In genomic region chr13:40776681-40777165, GRCh38 we compare ENCODE assay signal across 8 cellular contexts. TPM values are rescaled to one million over a fixed set of nuclear protein-coding genes. Genes with fewer than 3 reads are reported as not detected.
A peak's percentile ranks its signal among the peaks of the same experiment; 100 is the strongest.
DNase-seq lines count a peak whose midpoint lies in the region; ATAC-seq, FAIRE-seq and TF ChIP-seq lines count a peak whose summit lies in the region.

No MANE protein-coding gene starts in this region.

- no peaks in the 10 kb centered on the region for H3K27me3 ChIP-seq in keratinocyte (ENCODE audit: control insufficient read depth, extremely low read depth, insufficient read depth, low read length)

- FAIRE-seq in RCC 7860 (lab: Jason Lieb, UNC), result no peak
- peak; percentile 41 for FAIRE-seq in keratinocyte (lab: Jason Lieb, UNC)

- H3K4me1 ChIP-seq in keratinocyte (ENCODE audit: control insufficient read depth, extremely low read depth, insufficient read depth, low read length), result peaks cover 14% of the 10 kb centered on the region

- H3K27ac Mint-ChIP-seq in activated T-helper 1 cell treated with anti-CD3 and anti-CD28 coated beads, Interleukin-12 subunit alpha, Interleukin-12 subunit beta, Interleukin-2, Interleukin-4 antibody, amounts not matched to agents 30 ng/mL and 10 ng/mL and 1 ng/mL, durations not matched to agents 14 hours and 24 hours and 36 hours, result peak overlapping the region; percentile 99

- H3K4me3 ChIP-seq in keratinocyte (ENCODE audit: control insufficient read depth in 2 of 3, extremely low read depth in 1 of 3, insufficient read depth in 2 of 3, low read depth in 1 of 3, low read length in 3 of 3), result peak overlapping the region in 1 of 3 experiments; percentile 45

- peak overlapping the region; percentile 76 for H3K4me3 Mint-ChIP-seq in activated T-helper 1 cell treated with anti-CD3 and anti-CD28 coated beads, Interleukin-12 subunit alpha, Interleukin-12 subunit beta, Interleukin-2, Interleukin-4 antibody, amounts not matched to agents 30 ng/mL and 10 ng/mL and 1 ng/mL, durations not matched to agents 14 hours and 24 hours and 36 hours

- H3K79me2 ChIP-seq in keratinocyte (ENCODE audit: control insufficient read depth, insufficient read depth, low read length), result no peaks in the 10 kb centered on the region

- no peak for TF ChIP-seq CTCF in keratinocyte (optimal IDR thresholded peaks at IDR 0.05 in 1 of 3, IDR thresholded peaks at IDR 0.05 in 1 of 3, conservative IDR thresholded peaks at IDR 0.05 in 1 of 3; ENCODE audit: extremely low read depth in 1 of 3, insufficient read depth in 2 of 3, low read length in 3 of 3)

- H3K36me3 Mint-ChIP-seq in activated T-helper 1 cell treated with anti-CD3 and anti-CD28 coated beads, Interleukin-12 subunit alpha, Interleukin-12 subunit beta, Interleukin-2, Interleukin-4 antibody, amounts not matched to agents 30 ng/mL and 10 ng/mL and 1 ng/mL, durations not matched to agents 14 hours and 24 hours and 36 hours (ENCODE audit: low read depth), result no peaks in the 10 kb centered on the region

- H3K27ac ChIP-seq in keratinocyte (ENCODE audit: control insufficient read depth, insufficient read depth, low read length), result no peak overlapping the region

- H3K27me3 Mint-ChIP-seq in activated T-helper 1 cell treated with anti-CD3 and anti-CD28 coated beads, Interleukin-12 subunit alpha, Interleukin-12 subunit beta, Interleukin-2, Interleukin-4 antibody, amounts not matched to agents 30 ng/mL and 10 ng/mL and 1 ng/mL, durations not matched to agents 14 hours and 24 hours and 36 hours (ENCODE audit: insufficient read depth), result no peaks in the 10 kb centered on the region

- H3K4me2 ChIP-seq in keratinocyte (ENCODE audit: control insufficient read depth, extremely low read depth, insufficient read depth, low read depth, low read length), result peak overlapping the region; percentile 61

- peak; percentile 29 for DNase-seq in RCC 7860 (ENCODE audit: low spot score)
- peak; percentile 73 for DNase-seq in activated T-helper 1 cell treated with anti-CD3 and anti-CD28 coated beads, Interleukin-12 subunit alpha, Interleukin-12 subunit beta, Interleukin-2, Interleukin-4 antibody, amounts not matched to agents 30 ng/mL and 10 ng/mL and 1 ng/mL, durations not matched to agents 14 hours and 24 hours and 36 hours (ENCODE audit: low spot score)
- DNase-seq in keratinocyte (ENCODE audit: low read depth, low spot score), result peak; percentile 41
- DNase-seq in stimulated activated naive CD4-positive, alpha-beta T cell (lab: John Stamatoyannopoulos, UW), result peak; percentile 40 to 78 (median 68)
- DNase-seq in cerebellum (ENCODE audit: low spot score), result no peak
- DNase-seq in NCI-H1105 (lab: John Stamatoyannopoulos, UW), result no peak

- intact Hi-C loops in activated T-helper 1 cell treated with anti-CD3 and anti-CD28 coated beads, Interleukin-12 subunit alpha, Interleukin-12 subunit beta, Interleukin-2, Interleukin-4 antibody, amounts not matched to agents 30 ng/mL and 10 ng/mL and 1 ng/mL, durations not matched to agents 14 hours and 24 hours and 36 hours (cut with micrococcal nuclease), result loop anchor here (1.0 to 10.0 kb wide), 10 partner anchors 10 to 1682 kb away; no protein-coding TSS in a partner anchor

- peaks cover 33% of the 10 kb centered on the region for H3K4me1 Mint-ChIP-seq in activated T-helper 1 cell treated with anti-CD3 and anti-CD28 coated beads, Interleukin-12 subunit alpha, Interleukin-12 subunit beta, Interleukin-2, Interleukin-4 antibody, amounts not matched to agents 30 ng/mL and 10 ng/mL and 1 ng/mL, durations not matched to agents 14 hours and 24 hours and 36 hours (ENCODE audit: low read depth)

- peak overlapping the region; percentile 72 for H2AFZ ChIP-seq in keratinocyte (ENCODE audit: control insufficient read depth, low read length)

- no peaks in the 10 kb centered on the region for H4K20me1 ChIP-seq in keratinocyte (ENCODE audit: control insufficient read depth, extremely low read depth, insufficient read depth, low read length)

- H3K9me3 Mint-ChIP-seq in activated T-helper 1 cell treated with anti-CD3 and anti-CD28 coated beads, Interleukin-12 subunit alpha, Interleukin-12 subunit beta, Interleukin-2, Interleukin-4 antibody, amounts not matched to agents 30 ng/mL and 10 ng/mL and 1 ng/mL, durations not matched to agents 14 hours and 24 hours and 36 hours, result no peaks in the 10 kb centered on the region

- no peaks in the 10 kb centered on the region for H3K9me3 ChIP-seq in keratinocyte (ENCODE audit: control insufficient read depth, low read depth, low read length)

- H3K9me1 ChIP-seq in keratinocyte (ENCODE audit: control insufficient read depth, extremely low read depth, insufficient read depth, low read length), result no peaks in the 10 kb centered on the region

- no peaks in the 10 kb centered on the region for H3K36me3 ChIP-seq in keratinocyte (ENCODE audit: control insufficient read depth in 2 of 2, extremely low read depth in 1 of 2, insufficient read depth in 2 of 2, low read length in 2 of 2)

- ATAC-seq in GM18502 (IDR thresholded peaks at IDR 0.05; ENCODE audit: poor library complexity, unreplicated experiment) (peak; percentile 67), HG02884 (IDR thresholded peaks at IDR 0.05; ENCODE audit: unreplicated experiment) (peak; percentile 41)

- H3K9ac ChIP-seq in keratinocyte (ENCODE audit: control insufficient read depth, extremely low read depth, insufficient read depth, low read length), result no peak overlapping the region

- dilution Hi-C loops in keratinocyte (cut with MboI; ENCODE audit: extremely low pct_ligation_motif_present, low sequenced_read_pairs), result no loop called here

RNA-seq across cellular contexts. Expression of gene MRPS31, which starts 5.7 kb away (rescaled TPM):
- 41.6 and 42.6 TPM in 2 replicates for total RNA-seq in activated T-helper 1 cell treated with anti-CD3 and anti-CD28 coated beads, Interleukin-12 subunit alpha, Interleukin-12 subunit beta, Interleukin-2, Interleukin-4 antibody, amounts not matched to agents 30 ng/mL and 10 ng/mL and 1 ng/mL, durations not matched to agents 14 hours and 24 hours and 36 hours
- 15.3 to 27.2 TPM (median 19.4 TPM) in 3 replicates for polyA plus RNA-seq in keratinocyte
- 19.7 TPM for polyA plus RNA-seq in keratinocyte (2011; ENCODE audit: low read depth)
- polyA plus RNA-seq in keratinocyte (2011; cell fraction: cytosol; rRNA removed), result 14.3 and 22.0 TPM in 2 replicates
- 19.8 and 29.4 TPM in 2 replicates for polyA plus RNA-seq in keratinocyte (2011; cell fraction: nucleus; rRNA removed)
- polyA plus RNA-seq in keratinocyte (2012; ENCODE audit: low replicate concordance), result 14.0 and 15.1 TPM in 2 replicates
- 0.66 to 11.1 TPM (median 4.6 TPM) in 3 replicates for polyA minus RNA-seq in keratinocyte
- polyA minus RNA-seq in keratinocyte (2011; cell fraction: cytosol; rRNA and poly(A)+ RNA removed), result 4.8 TPM
- polyA minus RNA-seq in keratinocyte (2011; cell fraction: nucleus; rRNA and poly(A)+ RNA removed), result 5.9 and 7.1 TPM in 2 replicates
- 29.7 TPM for total RNA-seq in cerebellum

RNA-seq across cellular contexts. Expression of gene SLC25A15, which starts 12.7 kb away (rescaled TPM):
- 19.0 and 20.0 TPM in 2 replicates for total RNA-seq in activated T-helper 1 cell treated with anti-CD3 and anti-CD28 coated beads, Interleukin-12 subunit alpha, Interleukin-12 subunit beta, Interleukin-2, Interleukin-4 antibody, amounts not matched to agents 30 ng/mL and 10 ng/mL and 1 ng/mL, durations not matched to agents 14 hours and 24 hours and 36 hours
- polyA plus RNA-seq in keratinocyte, result 8.7 to 13.1 TPM (median 11.1 TPM) in 3 replicates
- 4.6 TPM for polyA plus RNA-seq in keratinocyte (2011; ENCODE audit: low read depth)
- 9.0 and 11.3 TPM in 2 replicates for polyA plus RNA-seq in keratinocyte (2011; cell fraction: cytosol; rRNA removed)
- polyA plus RNA-seq in keratinocyte (2011; cell fraction: nucleus; rRNA removed), result 4.8 and 6.2 TPM in 2 replicates
- 5.1 and 10.9 TPM in 2 replicates for polyA plus RNA-seq in keratinocyte (2012; ENCODE audit: low replicate concordance)
- 12.2 to 37.2 TPM (median 19.6 TPM) in 3 replicates for polyA minus RNA-seq in keratinocyte
- polyA minus RNA-seq in keratinocyte (2011; cell fraction: cytosol; rRNA and poly(A)+ RNA removed), result 17.3 TPM
- 6.2 and 7.1 TPM in 2 replicates for polyA minus RNA-seq in keratinocyte (2011; cell fraction: nucleus; rRNA and poly(A)+ RNA removed)
- 16.3 TPM for total RNA-seq in cerebellum

Comparison
In these comparisons a context has a peak if more than half of its experiments do, and no peak if none do; other contexts are left out.
1. DNase-seq: peak in RCC 7860 (single experiment), activated T-helper 1 cell treated with anti-CD3 and anti-CD28 coated beads, Interleukin-12 subunit alpha, Interleukin-12 subunit beta, Interleukin-2, Interleukin-4 antibody, amounts not matched to agents 30 ng/mL and 10 ng/mL and 1 ng/mL, durations not matched to agents 14 hours and 24 hours and 36 hours (single experiment), keratinocyte (single experiment) and stimulated activated naive CD4-positive, alpha-beta T cell (6 of 6); none in cerebellum (single experiment) and NCI-H1105 (single experiment).